ENCODE assay signal across 11 cellular contexts in the genomic region with DNA sequence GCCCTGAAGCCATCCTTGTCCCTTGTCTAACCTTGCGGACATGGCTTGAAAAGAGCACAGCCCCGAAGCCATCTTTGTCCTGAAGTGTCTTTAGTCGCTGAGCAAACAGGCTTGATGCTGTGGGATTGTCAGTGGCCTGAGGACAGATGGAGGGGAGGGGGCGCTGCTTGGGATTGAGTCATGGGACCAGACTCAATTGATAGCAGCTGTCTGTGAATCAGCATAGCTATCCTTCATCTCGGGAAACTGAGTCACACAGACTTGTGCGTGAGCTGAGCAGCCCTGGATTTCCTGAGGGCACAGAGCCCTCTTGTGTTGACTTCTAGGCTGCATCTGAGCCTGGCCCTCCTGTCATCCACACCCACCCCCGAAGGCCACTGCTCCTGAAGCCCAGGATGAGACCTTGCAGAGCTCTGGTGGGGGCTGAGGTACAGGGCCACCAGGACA. TPM values are rescaled to one million over a fixed set of nuclear protein-coding genes. Genes with fewer than 3 reads are reported as not detected.
DNase-seq lines count a peak whose midpoint lies in the region; ATAC-seq and TF ChIP-seq lines count a peak whose summit lies in the region.
"Had no signal": no experiment of that assay in that cellular context is flagged by ENCODE, and none has a peak within 500 bp of the region (broad histone marks: within the 10 kb centered on the region; RNA-seq: fewer than 3 reads in every experiment).

No MANE protein-coding gene starts in this region.

- no peak overlapping the region for H3K4me2 ChIP-seq in osteoblast (ENCODE audit: insufficient read depth, low read length)

- H4K20me1 ChIP-seq in osteoblast (ENCODE audit: insufficient read depth, low read length) = no peaks in the 10 kb centered on the region

- H3K79me2 ChIP-seq in osteoblast (ENCODE audit: insufficient read depth, low read length) = no peaks in the 10 kb centered on the region

- H3K36me3 ChIP-seq in osteoblast (ENCODE audit: insufficient read depth, low read length) = no peaks in the 10 kb centered on the region

- H3K4me3 ChIP-seq in astrocyte of the cerebellum (ENCODE audit: low read depth, low read length) (no peak overlapping the region), osteoblast (ENCODE audit: insufficient read depth, low read length) (no peak overlapping the region)

- H3K9me3 ChIP-seq in osteoblast (ENCODE audit: low read depth, low read length) = no peaks in the 10 kb centered on the region

- no peak for ATAC-seq in HG03565 (IDR thresholded peaks at IDR 0.05; ENCODE audit: unreplicated experiment)

- TF ChIP-seq CTCF in astrocyte of the cerebellum (IDR thresholded peaks at IDR 0.05; ENCODE audit: low read depth, low read length, missing control alignments) (peak; percentile 40), osteoblast (IDR thresholded peaks at IDR 0.05; ENCODE audit: extremely low read depth, low read depth, low read length) (peak; percentile 41)

- no peaks in the 10 kb centered on the region for H3K4me1 ChIP-seq in osteoblast (ENCODE audit: insufficient read depth, low read length)

- DNase-seq in activated CD4-positive, alpha-beta T cell treated with anti-CD3 and anti-CD28 coated beads, Interleukin-2, amount 50 U/mL, for 48 hours = peak; percentile 21 to 34
- no peak for DNase-seq in activated CD4-positive, alpha-beta T cell treated with anti-CD3 and anti-CD28 coated beads for 4 hours
- peak; percentile 64 for DNase-seq in HuH-7 (ENCODE audit: low spot score)
- DNase-seq in astrocyte of the cerebellum (ENCODE audit: low read depth) = no peak
- DNase-seq in osteoblast (ENCODE audit: insufficient read length, low spot score, missing footprints) = peak; percentile 92
- DNase-seq in NCI-H1694 treated with DMSO at 0.1 percent for 48 hours (lab: John Stamatoyannopoulos, UW) = no peak
- DNase-seq in NCI-H748 (lab: John Stamatoyannopoulos, UW; ENCODE audit: unreplicated experiment) = no peak
- DNase-seq: effector CD4-positive, alpha-beta T cell; GOT3; midbrain had no signal

- in situ Hi-C loops in astrocyte of the cerebellum (cut with HindIII; ENCODE audit: low sequenced_read_pairs) = no loop called here

- H2AFZ ChIP-seq in osteoblast (ENCODE audit: low read length) = no peak overlapping the region

- H3K27ac ChIP-seq in osteoblast (ENCODE audit: low read depth, low read length) = no peak overlapping the region

- peaks cover 12% of the 10 kb centered on the region for H3K27me3 ChIP-seq in osteoblast (ENCODE audit: insufficient read depth, low read length)

RNA-seq across cellular contexts. Expression of gene MYO1G, which starts 14.4 kb away (rescaled TPM):
- total RNA-seq in osteoblast = 0.29 and 0.36 TPM in 2 replicates

RNA-seq across cellular contexts. Expression of gene CCM2, which starts 35.6 kb away (rescaled TPM):
- total RNA-seq in osteoblast = 41.8 and 42.3 TPM in 2 replicates

Comparison
In these comparisons a context has a peak if more than half of its experiments do, and no peak if none do; other contexts are left out.
1. DNase-seq: peak in activated CD4-positive, alpha-beta T cell treated with anti-CD3 and anti-CD28 coated beads, Interleukin-2, amount 50 U/mL, for 48 hours (2 of 2), HuH-7 (single experiment) and osteoblast (single experiment); none in activated CD4-positive, alpha-beta T cell treated with anti-CD3 and anti-CD28 coated beads for 4 hours (0 of 2), astrocyte of the cerebellum (single experiment), NCI-H1694 treated with DMSO at 0.1 percent for 48 hours (single experiment) and NCI-H748 (single experiment).